Comparison of ENCODE assay signal across 8 cellular contexts in the genomic region with DNA sequence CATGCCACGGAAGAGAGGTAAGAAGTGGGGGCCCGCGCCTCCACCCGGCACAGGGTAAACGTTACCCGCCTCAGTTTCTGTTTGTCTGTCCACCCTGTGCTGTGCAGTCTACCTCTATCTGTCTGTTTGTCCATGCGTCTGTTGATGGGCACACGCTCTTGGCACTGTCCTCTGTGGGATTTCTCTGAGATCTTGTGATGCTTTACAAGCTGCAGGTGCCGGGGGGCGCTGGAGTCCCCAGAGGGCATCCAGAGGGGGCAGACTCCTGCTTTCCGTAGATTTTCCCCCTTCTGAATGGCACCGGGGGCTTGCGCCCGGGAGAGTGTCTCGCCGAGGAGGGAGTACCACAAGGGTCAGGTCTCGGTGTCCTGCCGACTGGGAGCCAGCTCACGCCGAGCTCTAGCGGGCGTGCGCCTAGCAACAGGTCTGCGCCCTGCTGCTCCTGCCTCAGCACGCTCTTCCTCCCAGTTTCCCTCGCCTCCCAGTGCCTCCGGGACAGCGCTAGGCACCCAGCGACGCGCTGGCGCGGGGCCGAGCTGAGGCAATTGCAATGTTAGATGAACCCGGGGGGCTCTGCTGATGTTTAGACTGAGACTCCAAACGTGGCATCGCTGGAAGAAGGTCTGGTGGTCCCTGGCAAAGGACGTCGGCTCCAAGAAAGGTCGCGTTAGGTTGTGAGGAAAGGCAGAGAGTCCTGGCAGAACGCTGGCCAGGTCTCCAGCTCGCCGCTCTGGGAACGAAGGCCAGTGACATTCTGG. TPM values are rescaled to one million over a fixed set of nuclear protein-coding genes. Genes with fewer than 3 reads are reported as not detected.
A peak's percentile ranks its signal among the peaks of the same experiment; 100 is the strongest.
DNase-seq lines count a peak whose midpoint lies in the region; ATAC-seq and TF ChIP-seq lines count a peak whose summit lies in the region.

No MANE protein-coding gene starts in this region.

- DNase-seq in GM03348 (ENCODE audit: low spot score) (peak; percentile 69), NCI-H345 (lab: John Stamatoyannopoulos, UW) (peak; percentile 44), dermis blood vessel endothelial cell (peak; percentile 40), lung (ENCODE audit: low spot score) (no peak), aorta (peak in 1 of 2 donors; percentile 79), SIG-M5 (lab: John Stamatoyannopoulos, UW) (no peak), HuH-7 (ENCODE audit: low spot score) (no peak)
- no peak for DNase-seq in activated effector memory CD4-positive, alpha-beta T cell treated with Interleukin-2 at 50 U/mL for 16 hours

- no peaks in the 10 kb centered on the region for H3K36me3 ChIP-seq in lung (ENCODE audit: control insufficient read depth in 2 of 2, insufficient read depth in 2 of 2, low read length in 2 of 2)
- no peaks in the 10 kb centered on the region for H3K36me3 ChIP-seq in aorta (ENCODE audit: control insufficient read depth in 1 of 2, insufficient read depth in 2 of 2, low read length in 1 of 2)

- peaks cover 0 to 17% of the 10 kb centered on the region in 2 donors for H3K4me1 ChIP-seq in lung (ENCODE audit: control insufficient read depth in 2 of 2, insufficient read depth in 2 of 2, low read length in 2 of 2)
- H3K4me1 ChIP-seq in aorta (ENCODE audit: control insufficient read depth in 1 of 2, insufficient read depth in 2 of 2, low read length in 2 of 2): no peaks in the 10 kb centered on the region

- ATAC-seq in lung (ENCODE audit: insufficient read depth, low FRiP score): no peak
- ATAC-seq in aorta (ENCODE audit: low FRiP score): peak; percentile 12

- H3K27ac ChIP-seq in lung (ENCODE audit: low read depth in 1 of 2, low read length in 1 of 2): no peak overlapping the region
- no peak overlapping the region for H3K27ac ChIP-seq in aorta (ENCODE audit: low read depth in 1 of 2, low read length in 2 of 2)

- WGBS in lung, 2 donors: 3% methylated on average over 42 to 45 of the region's 45 CpGs
- WGBS in aorta, 2 donors: 1 to 2% methylated on average over 43 to 45 of the region's 45 CpGs

- no peak for TF ChIP-seq CTCF in lung (IDR thresholded peaks at IDR 0.05; ENCODE audit: control extremely low read depth, extremely low read depth)

- H3K4me3 ChIP-seq in lung (peak overlapping the region; percentile 34), aorta (ENCODE audit: low read length in 2 of 2) (peak overlapping the region in 1 of 2 donors; percentile 38)

- intact Hi-C loops in aorta (cut with DNase I): loop anchor here (2.0 to 5.0 kb wide), 6 partner anchors 88 to 213 kb away; no protein-coding TSS in a partner anchor

- H3K27me3 ChIP-seq in lung (ENCODE audit: control insufficient read depth, insufficient read depth) (no peaks in the 10 kb centered on the region), aorta (ENCODE audit: control insufficient read depth in 1 of 2, insufficient read depth in 2 of 2, low read length in 1 of 2) (no peaks in the 10 kb centered on the region)

- peaks cover 0 to 6% of the 10 kb centered on the region in 2 donors for H3K9me3 ChIP-seq in lung (ENCODE audit: control insufficient read depth in 2 of 2, insufficient read depth in 1 of 2, low read length in 1 of 2)
- no peaks in the 10 kb centered on the region for H3K9me3 ChIP-seq in aorta (ENCODE audit: control insufficient read depth, low read length)

RNA-seq across cellular contexts. Expression of a gene that starts 0.7 kb away (rescaled TPM):
- total RNA-seq in dermis blood vessel endothelial cell (0.51 and 0.85 TPM in 2 replicates), lung (1 to 10 TPM; 3.6 to 4.2 TPM), aorta (10 to 100 TPM in 1 of 2 donors, 1 to 10 TPM in 1; 7.5 to 12.1 TPM)
- polyA plus RNA-seq in lung (10 to 100 TPM in 1 of 2 donors, 1 to 10 TPM in 1; 1.9 to 32.0 TPM), aorta (under 1 TPM; under 0.01 to 0.10 TPM)

Comparison
In these comparisons a context has a peak if more than half of its experiments do, and no peak if none do; other contexts are left out.
1. DNase-seq: peak in GM03348 (single experiment), NCI-H345 (single experiment) and dermis blood vessel endothelial cell (single experiment); none in lung (single experiment), activated effector memory CD4-positive, alpha-beta T cell treated with Interleukin-2 at 50 U/mL for 16 hours (single experiment), SIG-M5 (single experiment) and HuH-7 (single experiment).